Comparison of ENCODE assay signal across 11 cellular contexts in genomic region chr15:80132382-80132781, GRCh38.
"Had no signal": no experiment of that assay in that cellular context is flagged by ENCODE, and none has a peak within 500 bp of the region (broad histone marks: within the 10 kb centered on the region; RNA-seq: fewer than 3 reads in every experiment).

No MANE protein-coding gene starts in this region.

- H3K4me1 ChIP-seq: HAP-1 had no signal

- DNase-seq: GM23248, GOT3, H7, H9, HCEC 1CT, HFFc6 had no signal

- H3K4me1 Mint-ChIP-seq: GM23338 had no signal

- FAIRE-seq: H1, H54 had no signal

- H3K4me3 ChIP-seq: GM23248, GM23338, HAP-1 had no signal

- H3K27ac Mint-ChIP-seq: GM23338, H9, HFFc6 had no signal

- H3K27ac ChIP-seq: GM23248 had no signal

- H3K9me3 ChIP-seq: HAP-1 had no signal

- H3K9me3 Mint-ChIP-seq: GM23338, H9, HFFc6 had no signal

- H3K4me3 Mint-ChIP-seq: GM23338, H9, HFFc6 had no signal

- ATAC-seq: GM23338, HCT116 had no signal
